12 cellular contexts compared by ENCODE assay signal in genomic region chr16:14409563-14409962, GRCh38.
A peak's percentile ranks its signal among the peaks of the same experiment; 100 is the strongest.
DNase-seq lines count a peak whose midpoint lies in the region; ATAC-seq and TF ChIP-seq lines count a peak whose summit lies in the region.
"Had no signal": no experiment of that assay in that cellular context is flagged by ENCODE, and none has a peak within 500 bp of the region (broad histone marks: within the 10 kb centered on the region; RNA-seq: fewer than 3 reads in every experiment).

No MANE protein-coding gene starts in this region.

- no peak for ATAC-seq in GM18873 (IDR thresholded peaks at IDR 0.05; ENCODE audit: low FRiP score, unreplicated experiment)
- ATAC-seq in GM21526 (IDR thresholded peaks at IDR 0.05; ENCODE audit: low FRiP score, unreplicated experiment), result no peak
- ATAC-seq in HG03095 (IDR thresholded peaks at IDR 0.05; ENCODE audit: unreplicated experiment), result no peak

- H3K79me2 ChIP-seq in osteoblast (ENCODE audit: insufficient read depth, low read length), result no peaks in the 10 kb centered on the region

- no peaks in the 10 kb centered on the region for H3K36me3 Mint-ChIP-seq in activated CD4-positive, alpha-beta T cell treated with anti-CD3 and anti-CD28 coated beads, Interleukin-2, amount 10 ng/mL, durations not matched to agents 7 days and 5 days (ENCODE audit: low read depth)
- H3K36me3 Mint-ChIP-seq: activated CD4-positive, alpha-beta memory T cell treated with anti-CD3 and anti-CD28 coated beads for 36 hours; CD4-positive, alpha-beta memory T cell had no signal

- POLR2A ChIA-PET in activated CD4-positive, alpha-beta T cell treated with anti-CD3 and anti-CD28 coated beads, Interleukin-2, amount 10 ng/mL, durations not matched to agents 7 days and 5 days (lab: Charles Lee), result no interaction called here

- no peaks in the 10 kb centered on the region for H3K27me3 ChIP-seq in osteoblast (ENCODE audit: insufficient read depth, low read length)

- H3K27ac ChIP-seq in osteoblast (ENCODE audit: low read depth, low read length), result no peak overlapping the region

- H3K4me3 ChIP-seq in epithelial cell of proximal tubule (ENCODE audit: low read depth, low read length) (no peak overlapping the region), osteoblast (ENCODE audit: insufficient read depth, low read length) (no peak overlapping the region)

- no peak for TF ChIP-seq CTCF in epithelial cell of proximal tubule (conservative IDR thresholded peaks at IDR 0.05; ENCODE audit: low read depth, low read length)
- no peak for TF ChIP-seq CTCF in osteoblast (IDR thresholded peaks at IDR 0.05; ENCODE audit: extremely low read depth, low read depth, low read length)

- H3K9me3 Mint-ChIP-seq in activated CD4-positive, alpha-beta T cell treated with anti-CD3 and anti-CD28 coated beads, Interleukin-2, amount 10 ng/mL, durations not matched to agents 7 days and 5 days, result no peaks in the 10 kb centered on the region
- H3K9me3 Mint-ChIP-seq: activated CD4-positive, alpha-beta memory T cell treated with anti-CD3 and anti-CD28 coated beads for 36 hours; CD4-positive, alpha-beta memory T cell; dendritic cell treated with granulocyte-macrophage colony-stimulating factor and Interleukin-4, amounts not matched to agents 40 ng/mL and 50 ng/mL, for 4 days had no signal

- H3K27me3 Mint-ChIP-seq in activated CD4-positive, alpha-beta T cell treated with anti-CD3 and anti-CD28 coated beads, Interleukin-2, amount 10 ng/mL, durations not matched to agents 7 days and 5 days, result no peaks in the 10 kb centered on the region
- H3K27me3 Mint-ChIP-seq: activated CD4-positive, alpha-beta memory T cell treated with anti-CD3 and anti-CD28 coated beads for 36 hours; CD4-positive, alpha-beta memory T cell; dendritic cell treated with granulocyte-macrophage colony-stimulating factor and Interleukin-4, amounts not matched to agents 40 ng/mL and 50 ng/mL, for 4 days had no signal

- no peaks in the 10 kb centered on the region for H3K4me1 Mint-ChIP-seq in activated CD4-positive, alpha-beta T cell treated with anti-CD3 and anti-CD28 coated beads, Interleukin-2, amount 10 ng/mL, durations not matched to agents 7 days and 5 days

- H4K20me1 ChIP-seq in osteoblast (ENCODE audit: insufficient read depth, low read length), result no peaks in the 10 kb centered on the region

- H3K4me2 ChIP-seq in osteoblast (ENCODE audit: insufficient read depth, low read length), result no peak overlapping the region

- no peaks in the 10 kb centered on the region for H3K4me1 ChIP-seq in osteoblast (ENCODE audit: insufficient read depth, low read length)

- H3K27ac Mint-ChIP-seq in activated CD4-positive, alpha-beta T cell treated with anti-CD3 and anti-CD28 coated beads, Interleukin-2, amount 10 ng/mL, durations not matched to agents 7 days and 5 days, result no peak overlapping the region
- H3K27ac Mint-ChIP-seq: activated CD4-positive, alpha-beta memory T cell treated with anti-CD3 and anti-CD28 coated beads for 36 hours; dendritic cell treated with granulocyte-macrophage colony-stimulating factor and Interleukin-4, amounts not matched to agents 40 ng/mL and 50 ng/mL, for 4 days had no signal

- no peak overlapping the region for H3K4me3 Mint-ChIP-seq in activated CD4-positive, alpha-beta T cell treated with anti-CD3 and anti-CD28 coated beads, Interleukin-2, amount 10 ng/mL, durations not matched to agents 7 days and 5 days
- H3K4me3 Mint-ChIP-seq: activated CD4-positive, alpha-beta memory T cell treated with anti-CD3 and anti-CD28 coated beads for 36 hours; CD4-positive, alpha-beta memory T cell; dendritic cell treated with granulocyte-macrophage colony-stimulating factor and Interleukin-4, amounts not matched to agents 40 ng/mL and 50 ng/mL, for 4 days had no signal

- no peaks in the 10 kb centered on the region for H3K9me3 ChIP-seq in osteoblast (ENCODE audit: low read depth, low read length)

- H2AFZ ChIP-seq in osteoblast (ENCODE audit: low read length), result no peak overlapping the region

- CTCF ChIA-PET in activated CD4-positive, alpha-beta T cell treated with anti-CD3 and anti-CD28 coated beads, Interleukin-2, amount 10 ng/mL, durations not matched to agents 7 days and 5 days (lab: Charles Lee), result interaction anchor here (1.1 kb wide), 1 partner anchor 37 kb away, joined by 4 read pairs; no protein-coding TSS in a partner anchor

- DNase-seq in AG20443 (ENCODE audit: low spot score) (peak; percentile 79), NCI-H226 (peak; percentile 94), epithelial cell of proximal tubule (ENCODE audit: low read depth) (peak; percentile 47), osteoblast (ENCODE audit: insufficient read length, low spot score, missing footprints) (peak; percentile 93)
- no peak for DNase-seq in activated CD4-positive, alpha-beta T cell treated with anti-CD3 and anti-CD28 coated beads, Interleukin-2, amount 10 ng/mL, durations not matched to agents 7 days and 5 days
- DNase-seq: activated CD4-positive, alpha-beta memory T cell treated with anti-CD3 and anti-CD28 coated beads for 36 hours; CD4-positive, alpha-beta memory T cell; NCI-H1092 had no signal

- no peaks in the 10 kb centered on the region for H3K36me3 ChIP-seq in osteoblast (ENCODE audit: insufficient read depth, low read length)
